In the genomic region with DNA sequence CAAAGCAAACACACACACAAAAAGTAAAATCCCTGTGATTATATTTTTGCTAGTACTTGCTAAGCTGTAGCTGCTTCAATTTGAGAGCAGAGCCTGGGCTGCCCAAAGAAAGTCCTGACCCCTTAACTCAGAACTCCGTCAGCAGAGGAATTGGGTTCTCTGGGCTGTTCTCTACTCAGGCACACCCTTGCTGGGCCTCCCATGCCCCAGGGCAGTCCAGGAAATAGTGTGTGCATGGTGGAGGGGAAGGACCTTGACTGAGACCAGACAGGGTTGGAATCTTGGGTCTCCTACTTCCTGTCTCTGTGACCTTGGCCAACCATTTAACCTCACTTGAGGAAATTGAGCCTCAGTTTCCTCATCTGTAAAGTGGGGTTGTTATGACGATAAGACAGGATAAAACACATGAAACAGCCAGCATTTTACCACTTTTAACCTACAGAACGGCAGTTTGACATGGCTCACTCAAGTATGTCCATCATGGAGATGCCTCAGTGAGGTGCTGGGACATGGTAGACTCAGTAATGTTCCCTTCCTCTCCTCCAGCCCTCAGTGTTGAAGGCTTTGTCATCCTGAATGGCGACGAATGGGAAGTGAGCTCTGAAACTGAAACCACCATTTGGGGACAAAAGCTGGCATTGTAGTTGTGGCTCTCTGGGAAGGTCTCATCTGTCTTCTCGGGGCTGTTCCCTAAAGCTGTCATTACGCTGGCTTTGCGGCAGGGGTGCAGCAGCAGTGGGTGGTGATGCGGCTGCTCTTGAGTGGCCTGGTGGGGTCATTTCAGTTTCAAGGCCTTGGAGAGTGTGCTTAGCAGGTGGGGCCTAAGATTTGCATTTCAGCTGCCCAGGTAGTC, we compare ENCODE assay signal across 1 cellular context.
TF ChIP-seq lines count a peak whose summit lies in the region.

No MANE protein-coding gene starts in this region.

TF ChIP-seq in IMR-90, 13 proteins besides CTCF, POLR2A, EP300 and RAD21:
- TF ChIP-seq BHLHE40 (IDR thresholded peaks at IDR 0.05; ENCODE audit: low read depth, low read length) (no peak), MXI1 (IDR thresholded peaks at IDR 0.05; ENCODE audit: borderline replicate concordance, low read depth, low read length) (no peak), CHD1 (IDR thresholded peaks at IDR 0.05; ENCODE audit: low read depth, low read length) (no peak), MAZ (IDR thresholded peaks at IDR 0.05; ENCODE audit: borderline replicate concordance, low read depth, low read length) (no peak), FOS (IDR thresholded peaks at IDR 0.05; ENCODE audit: low read depth, low read length) (no peak), ELK1 (IDR thresholded peaks at IDR 0.05; ENCODE audit: borderline replicate concordance, low read depth, low read length) (no peak), CEBPB (IDR thresholded peaks at IDR 0.05; ENCODE audit: low read depth, low read length) (no peak), USF2 (IDR thresholded peaks at IDR 0.05; ENCODE audit: low read depth, low read length) (no peak), NFE2L2 (IDR thresholded peaks at IDR 0.05; ENCODE audit: low read depth, low read length) (no peak), RFX5 (IDR thresholded peaks at IDR 0.05; ENCODE audit: low read depth, low read length) (no peak), SMC3 (IDR thresholded peaks at IDR 0.05; ENCODE audit: low read depth, low read length) (no peak), MAFK (IDR thresholded peaks at IDR 0.05; ENCODE audit: low read depth, low read length) (no peak), RCOR1 (IDR thresholded peaks at IDR 0.05; ENCODE audit: insufficient replicate concordance, low read length) (no peak)
